ENCODE assay signal across 1 cellular context in genomic region chr2:33266467-33266866, GRCh38.
TF ChIP-seq lines count a peak whose summit lies in the region.

No MANE protein-coding gene starts in this region.

TF ChIP-seq in K562, 482 proteins besides CTCF, POLR2A, EP300 and RAD21 (continued from another document):
- TF ChIP-seq ZHX1 (conservative IDR thresholded peaks at IDR 0.05; ENCODE audit: low read length) (no peak), USF1 (CRISPR knock-in tag; IDR thresholded peaks at IDR 0.05) (0 out of 2 replicates have a peak, but pooled peaks have one; percentile 2), ZBTB33 (CRISPR knock-in tag; IDR thresholded peaks at IDR 0.05) (no peak), TFAP4 (CRISPR knock-in tag; IDR thresholded peaks at IDR 0.05; ENCODE audit: borderline replicate concordance) (peak; percentile 71), CBX3 (IDR thresholded peaks at IDR 0.05; ENCODE audit: borderline replicate concordance in 1 of 2, low read length in 2 of 2) (peak in 1 of 2 experiments; percentile 94; a peak in 1 of 3 replicates), TRIM28 (IDR thresholded peaks at IDR 0.05) (peak; percentile 77; the same call in 1 of the 2 replicates)
